Comparison of ENCODE assay signal across 10 cellular contexts in the genomic region with DNA sequence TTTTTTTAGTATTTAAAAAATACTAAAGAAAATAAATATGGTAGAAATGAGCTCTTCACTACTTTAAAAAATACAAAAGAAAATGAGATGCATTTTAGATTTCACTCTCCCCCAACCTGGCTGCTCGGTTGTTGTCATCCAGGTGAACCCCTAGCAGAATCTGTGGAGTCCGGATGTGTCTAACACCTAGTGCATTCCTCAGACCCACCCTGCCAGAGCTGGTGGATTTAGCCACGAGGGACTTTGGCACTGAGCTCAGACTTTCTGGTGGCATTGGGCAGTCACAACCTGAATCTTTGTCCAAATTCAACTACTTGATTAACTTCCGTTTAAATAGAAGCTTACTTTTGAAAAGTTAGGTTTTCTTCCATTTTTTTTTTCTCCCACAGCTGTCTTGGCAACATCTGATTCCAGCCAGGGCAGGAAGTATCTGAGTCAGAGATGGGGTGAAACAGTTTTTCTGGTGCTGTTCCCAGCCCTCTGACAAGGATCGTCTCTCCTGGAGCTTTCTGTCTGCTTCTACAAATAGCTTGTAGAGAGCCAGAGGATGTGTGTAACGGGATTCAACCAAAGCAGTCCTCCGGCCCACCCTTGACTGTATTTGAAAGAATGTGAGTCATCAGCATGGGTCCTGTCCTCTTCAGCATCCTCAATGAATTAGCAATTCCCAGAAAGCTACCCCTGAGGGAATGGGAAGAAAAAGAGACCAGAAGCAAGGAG.
DNase-seq lines count a peak whose midpoint lies in the region; ATAC-seq and TF ChIP-seq lines count a peak whose summit lies in the region.
"Had no signal": no experiment of that assay in that cellular context is flagged by ENCODE, and none has a peak within 500 bp of the region (broad histone marks: within the 10 kb centered on the region; RNA-seq: fewer than 3 reads in every experiment).

No MANE protein-coding gene starts in this region.

- TF ChIP-seq CTCF in AG10803 (conservative IDR thresholded peaks at IDR 0.05; ENCODE audit: low read length): no peak
- no peak for TF ChIP-seq CTCF in RWPE1 (conservative IDR thresholded peaks at IDR 0.05; ENCODE audit: low read depth)
- TF ChIP-seq CTCF in fibroblast of villous mesenchyme (IDR thresholded peaks at IDR 0.05; ENCODE audit: insufficient read depth, low read depth, low read length): no peak
- no peak for TF ChIP-seq CTCF in omental fat pad (IDR thresholded peaks at IDR 0.05)

- POLR2A ChIA-PET in RWPE1 (lab: Yijun Ruan, JAX; ENCODE audit: low non-redundant PET): no interaction called here

- DNase-seq in AG10803 (ENCODE audit: low read depth) (peak; percentile 87), RWPE1 (ENCODE audit: low spot score) (peak; percentile 78), fibroblast of villous mesenchyme (ENCODE audit: low read depth) (peak; percentile 33), omental fat pad (ENCODE audit: low spot score) (no peak), NCI-H2196 treated with DMSO at 0.1 percent for 48 hours (lab: John Stamatoyannopoulos, UW; ENCODE audit: unreplicated experiment) (no peak), NCI-H128 (lab: John Stamatoyannopoulos, UW; ENCODE audit: unreplicated experiment) (no peak), dermis blood vessel endothelial cell (no peak)
- DNase-seq in stimulated activated CD4-positive, alpha-beta T cell treated with anti-CD3 and anti-CD28 coated beads, Interleukin-4, amount 100 ng/mL, for 1 hour: no peak
- DNase-seq: CD4-positive, CD25-positive, alpha-beta regulatory T cell; OCI-M1 had no signal

- CTCF ChIA-PET in RWPE1 (lab: Yijun Ruan, JAX): interaction anchor here (0.6 kb wide), 2 partner anchors 395 to 462 kb away, joined by 3 to 5 read pairs; no protein-coding TSS in a partner anchor

- H3K27ac ChIP-seq in RWPE1: peak overlapping the region; percentile 88

- ATAC-seq in omental fat pad (ENCODE audit: low FRiP score): peak; percentile 83

- H3K4me3 ChIP-seq in AG10803 (ENCODE audit: low read length): no peak overlapping the region
- no peak overlapping the region for H3K4me3 ChIP-seq in fibroblast of villous mesenchyme (ENCODE audit: low read depth, low read length)

Comparison
In these comparisons a context has a peak if more than half of its experiments do, and no peak if none do; other contexts are left out.
1. DNase-seq: peak in AG10803 (single experiment), RWPE1 (single experiment) and fibroblast of villous mesenchyme (single experiment); none in omental fat pad (single experiment), stimulated activated CD4-positive, alpha-beta T cell treated with anti-CD3 and anti-CD28 coated beads, Interleukin-4, amount 100 ng/mL, for 1 hour (single experiment), NCI-H2196 treated with DMSO at 0.1 percent for 48 hours (single experiment), NCI-H128 (single experiment) and dermis blood vessel endothelial cell (single experiment).